26 cellular contexts compared by ENCODE assay signal in the genomic region with DNA sequence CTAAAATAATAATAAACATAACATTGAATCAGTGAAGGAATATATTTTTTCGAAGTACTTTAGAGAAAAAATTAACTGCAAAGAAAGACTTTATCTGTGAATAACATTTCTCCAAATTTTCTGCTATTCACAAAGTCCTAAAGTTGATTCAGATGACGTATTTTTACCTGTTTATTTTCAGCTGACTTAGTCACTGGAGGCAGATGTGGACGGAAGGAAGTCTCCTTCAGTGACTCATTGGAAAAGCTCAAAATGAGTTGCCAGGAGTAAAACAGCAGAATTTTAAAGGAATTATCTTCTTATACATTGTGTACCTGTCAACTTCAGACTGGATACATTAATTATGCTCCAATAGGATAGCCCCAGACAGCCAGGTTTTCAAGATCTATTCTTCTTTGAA.
A peak's percentile ranks its signal among the peaks of the same experiment; 100 is the strongest.
DNase-seq lines count a peak whose midpoint lies in the region; TF ChIP-seq lines count a peak whose summit lies in the region.
"Had no signal": no experiment of that assay in that cellular context is flagged by ENCODE, and none has a peak within 500 bp of the region (broad histone marks: within the 10 kb centered on the region; RNA-seq: fewer than 3 reads in every experiment).

No MANE protein-coding gene starts in this region.

- POLR2A ChIA-PET in activated CD4-positive, alpha-beta memory T cell treated with anti-CD3 and anti-CD28 coated beads for 36 hours (lab: Charles Lee), result no interaction called here
- POLR2A ChIA-PET in activated CD4-positive, alpha-beta memory T cell treated with anti-CD3 and anti-CD28 coated beads, Interleukin-2, amount 10 ng/mL, durations not matched to agents 7 days and 5 days (lab: Charles Lee), result no interaction called here

- no peak overlapping the region for H3K4me3 Mint-ChIP-seq in activated CD4-positive, alpha-beta memory T cell treated with anti-CD3 and anti-CD28 coated beads for 36 hours
- no peak overlapping the region for H3K4me3 Mint-ChIP-seq in activated CD4-positive, alpha-beta memory T cell treated with anti-CD3 and anti-CD28 coated beads, Interleukin-2, amount 10 ng/mL, durations not matched to agents 7 days and 5 days
- H3K4me3 Mint-ChIP-seq: activated CD8-positive, alpha-beta T cell treated with anti-CD3 and anti-CD28 coated beads, Interleukin-2, amount 10 ng/mL, durations not matched to agents 7 days and 5 days; neural crest cell; stimulated activated memory B cell treated with anti-CD40 and anti-IgM and Interleukin-4, amounts not matched to agents 10 μg/mL and 1 μg/mL and 100 μg/mL, for 72 hours; T-cell had no signal

- peak; percentile 3 for DNase-seq in M059J (ENCODE audit: low read depth)
- peak; percentile 20 for DNase-seq in astrocyte of the hippocampus (ENCODE audit: low read depth, low spot score)
- peak; percentile 61 for DNase-seq in fibroblast of pulmonary artery (ENCODE audit: low read depth)
- DNase-seq in C1 segment of cervical spinal cord (lab: John Stamatoyannopoulos, UW), result no peak
- DNase-seq in activated CD4-positive, alpha-beta memory T cell treated with anti-CD3 and anti-CD28 coated beads for 36 hours, result no peak
- DNase-seq in activated CD4-positive, alpha-beta memory T cell treated with anti-CD3 and anti-CD28 coated beads, Interleukin-2, amount 10 ng/mL, durations not matched to agents 7 days and 5 days, result no peak
- DNase-seq in stimulated activated CD4-positive, alpha-beta T cell treated with anti-CD3 and anti-CD28 coated beads, Interleukin-4, amount 100 ng/mL, for 4 hours, result no peak
- DNase-seq: activated CD8-positive, alpha-beta T cell treated with anti-CD3 and anti-CD28 coated beads, Interleukin-2, amount 10 ng/mL, durations not matched to agents 7 days and 5 days; activated T-cell treated with anti-CD3 and anti-CD28 coated beads for 4 hours; anterior cingulate cortex; Calu3; DND-41; heart right ventricle; left cardiac atrium; NCI-H1092 treated with DMSO at 0.1 percent for 48 hours; NCI-H1930; NCI-H526; NK-92 treated with Interleukin-12 subunit alpha and Interleukin-12 subunit beta, amount 100 ng/mL, for 24 hours; right lobe of liver; SJCRH30; stimulated activated CD4-positive, alpha-beta T cell treated with anti-CD3 and anti-CD28 coated beads, Interleukin-12 subunit alpha, Interleukin-12 subunit beta, amount 100 ng/mL, for 4 hours; stimulated activated CD4-positive, alpha-beta T cell treated with anti-CD3 and anti-CD28 coated beads, Interleukin-4, amount 100 ng/mL, for 1 hour; T-cell had no signal

- H3K9me3 Mint-ChIP-seq in activated CD4-positive, alpha-beta memory T cell treated with anti-CD3 and anti-CD28 coated beads for 36 hours, result peaks cover 2% of the 10 kb centered on the region
- no peaks in the 10 kb centered on the region for H3K9me3 Mint-ChIP-seq in activated CD4-positive, alpha-beta memory T cell treated with anti-CD3 and anti-CD28 coated beads, Interleukin-2, amount 10 ng/mL, durations not matched to agents 7 days and 5 days
- H3K9me3 Mint-ChIP-seq: neural crest cell; stimulated activated memory B cell treated with anti-CD40 and anti-IgM and Interleukin-4, amounts not matched to agents 10 μg/mL and 1 μg/mL and 100 μg/mL, for 72 hours had no signal

- intact Hi-C loops in activated CD4-positive, alpha-beta memory T cell treated with anti-CD3 and anti-CD28 coated beads for 36 hours (cut with micrococcal nuclease), result no loop called here

- TF ChIP-seq CTCF in fibroblast of pulmonary artery (IDR thresholded peaks at IDR 0.05; ENCODE audit: low read length, missing control alignments), result no peak

- no peak overlapping the region for H3K27ac Mint-ChIP-seq in activated CD4-positive, alpha-beta memory T cell treated with anti-CD3 and anti-CD28 coated beads for 36 hours
- H3K27ac Mint-ChIP-seq in activated CD4-positive, alpha-beta memory T cell treated with anti-CD3 and anti-CD28 coated beads, Interleukin-2, amount 10 ng/mL, durations not matched to agents 7 days and 5 days, result no peak overlapping the region
- H3K27ac Mint-ChIP-seq: activated CD8-positive, alpha-beta T cell treated with anti-CD3 and anti-CD28 coated beads, Interleukin-2, amount 10 ng/mL, durations not matched to agents 7 days and 5 days; activated naive CD4-positive, alpha-beta T cell treated with anti-CD3 and anti-CD28 coated beads, Interleukin-2, amount 50 U/mL, for 72 hours; stimulated activated memory B cell treated with anti-CD40 and anti-IgM and Interleukin-4, amounts not matched to agents 10 μg/mL and 1 μg/mL and 100 μg/mL, for 72 hours; T-cell had no signal

- no peaks in the 10 kb centered on the region for H3K36me3 Mint-ChIP-seq in activated CD4-positive, alpha-beta memory T cell treated with anti-CD3 and anti-CD28 coated beads for 36 hours
- no peaks in the 10 kb centered on the region for H3K36me3 Mint-ChIP-seq in activated CD4-positive, alpha-beta memory T cell treated with anti-CD3 and anti-CD28 coated beads, Interleukin-2, amount 10 ng/mL, durations not matched to agents 7 days and 5 days (ENCODE audit: low read depth)
- H3K36me3 Mint-ChIP-seq: activated naive CD4-positive, alpha-beta T cell treated with anti-CD3 and anti-CD28 coated beads, Interleukin-2, amount 50 U/mL, for 72 hours; stimulated activated memory B cell treated with anti-CD40 and anti-IgM and Interleukin-4, amounts not matched to agents 10 μg/mL and 1 μg/mL and 100 μg/mL, for 72 hours; T-cell had no signal

- no peaks in the 10 kb centered on the region for H3K27me3 Mint-ChIP-seq in activated CD4-positive, alpha-beta memory T cell treated with anti-CD3 and anti-CD28 coated beads for 36 hours
- H3K27me3 Mint-ChIP-seq in activated CD4-positive, alpha-beta memory T cell treated with anti-CD3 and anti-CD28 coated beads, Interleukin-2, amount 10 ng/mL, durations not matched to agents 7 days and 5 days, result no peaks in the 10 kb centered on the region
- H3K27me3 Mint-ChIP-seq: stimulated activated memory B cell treated with anti-CD40 and anti-IgM and Interleukin-4, amounts not matched to agents 10 μg/mL and 1 μg/mL and 100 μg/mL, for 72 hours; T-cell had no signal

- H3K4me1 Mint-ChIP-seq in activated CD4-positive, alpha-beta memory T cell treated with anti-CD3 and anti-CD28 coated beads for 36 hours (ENCODE audit: low read depth), result no peaks in the 10 kb centered on the region
- no peaks in the 10 kb centered on the region for H3K4me1 Mint-ChIP-seq in activated CD4-positive, alpha-beta memory T cell treated with anti-CD3 and anti-CD28 coated beads, Interleukin-2, amount 10 ng/mL, durations not matched to agents 7 days and 5 days
- H3K4me1 Mint-ChIP-seq: neural crest cell; stimulated activated memory B cell treated with anti-CD40 and anti-IgM and Interleukin-4, amounts not matched to agents 10 μg/mL and 1 μg/mL and 100 μg/mL, for 72 hours; T-cell had no signal

- H3K4me3 ChIP-seq in fibroblast of pulmonary artery (replicated peaks; ENCODE audit: low read depth, low read length), result no peak overlapping the region
- H3K4me3 ChIP-seq: heart right ventricle, right lobe of liver, SJCRH30 had no signal

- CTCF ChIA-PET in activated CD4-positive, alpha-beta memory T cell treated with anti-CD3 and anti-CD28 coated beads for 36 hours (lab: Charles Lee), result no interaction called here
- CTCF ChIA-PET in activated CD4-positive, alpha-beta memory T cell treated with anti-CD3 and anti-CD28 coated beads, Interleukin-2, amount 10 ng/mL, durations not matched to agents 7 days and 5 days (lab: Charles Lee), result no interaction called here

Comparison
In these comparisons a context has a peak if more than half of its experiments do, and no peak if none do; other contexts are left out.
1. DNase-seq: peak in M059J (single experiment), astrocyte of the hippocampus (single experiment) and fibroblast of pulmonary artery (single experiment); none in C1 segment of cervical spinal cord (0 of 14), activated CD4-positive, alpha-beta memory T cell treated with anti-CD3 and anti-CD28 coated beads for 36 hours (single experiment), activated CD4-positive, alpha-beta memory T cell treated with anti-CD3 and anti-CD28 coated beads, Interleukin-2, amount 10 ng/mL, durations not matched to agents 7 days and 5 days (single experiment) and stimulated activated CD4-positive, alpha-beta T cell treated with anti-CD3 and anti-CD28 coated beads, Interleukin-4, amount 100 ng/mL, for 4 hours (0 of 2).